Comparison of ENCODE assay signal across 15 cellular contexts in genomic region chr13:110628952-110629701, GRCh38. TPM values are rescaled to one million over a fixed set of nuclear protein-coding genes. Genes with fewer than 3 reads are reported as not detected.
A peak's percentile ranks its signal among the peaks of the same experiment; 100 is the strongest.
DNase-seq lines count a peak whose midpoint lies in the region; ATAC-seq and TF ChIP-seq lines count a peak whose summit lies in the region.
"Had no signal": no experiment of that assay in that cellular context is flagged by ENCODE, and none has a peak within 500 bp of the region (broad histone marks: within the 10 kb centered on the region; RNA-seq: fewer than 3 reads in every experiment).

No MANE protein-coding gene starts in this region.

- no peak overlapping the region for H3K4me3 ChIP-seq in smooth muscle cell
- H3K4me3 ChIP-seq: GM23248, heart left ventricle had no signal

- H3K4me2 ChIP-seq in smooth muscle cell: peak overlapping the region; percentile 78

- H4K20me1 ChIP-seq in smooth muscle cell (ENCODE audit: low read depth): peaks cover 97% of the 10 kb centered on the region

- no peaks in the 10 kb centered on the region for H3K27me3 ChIP-seq in smooth muscle cell (ENCODE audit: low read depth)
- H3K27me3 ChIP-seq: heart left ventricle, neutrophil had no signal

- peak overlapping the region; percentile 6 for H3K27ac Mint-ChIP-seq in activated CD8-positive, alpha-beta T cell treated with anti-CD3 and anti-CD28 coated beads, Interleukin-2, amount 10 ng/mL, durations not matched to agents 7 days and 5 days
- H3K27ac Mint-ChIP-seq in activated CD8-positive, alpha-beta T cell treated with anti-CD3 and anti-CD28 coated beads for 36 hours: no peak overlapping the region
- peak overlapping the region in 4 of 6 donors; percentile 25 to 80 (median 70) for H3K27ac Mint-ChIP-seq in immature natural killer cell

- H3K4me1 ChIP-seq in smooth muscle cell (ENCODE audit: low read depth): no peaks in the 10 kb centered on the region

- intact Hi-C loops in activated CD8-positive, alpha-beta T cell treated with anti-CD3 and anti-CD28 coated beads for 36 hours (cut with micrococcal nuclease): no loop called here

- no peak for ATAC-seq in activated CD8-positive, alpha-beta T cell treated with anti-CD3 and anti-CD28 coated beads, Interleukin-2, amount 10 ng/mL, durations not matched to agents 7 days and 5 days
- ATAC-seq in activated CD8-positive, alpha-beta T cell treated with anti-CD3 and anti-CD28 coated beads for 36 hours: no peak
- ATAC-seq in GM18873 (IDR thresholded peaks at IDR 0.05; ENCODE audit: low FRiP score, unreplicated experiment): no peak

- H3K27ac ChIP-seq in smooth muscle cell (ENCODE audit: low read depth): peak overlapping the region; percentile 94
- H3K27ac ChIP-seq: GM23248, neutrophil had no signal

- H3K36me3 Mint-ChIP-seq in activated CD8-positive, alpha-beta T cell treated with anti-CD3 and anti-CD28 coated beads, Interleukin-2, amount 10 ng/mL, durations not matched to agents 7 days and 5 days (ENCODE audit: low read depth): peaks cover 29% of the 10 kb centered on the region
- H3K36me3 Mint-ChIP-seq in activated CD8-positive, alpha-beta T cell treated with anti-CD3 and anti-CD28 coated beads for 36 hours (ENCODE audit: low read depth): peaks cover 26% of the 10 kb centered on the region
- peaks cover 0 to 7% (median 5%) of the 10 kb centered on the region in 3 donors for H3K36me3 Mint-ChIP-seq in immature natural killer cell

- 48% methylated on average over 19 of the region's 19 CpGs for WGBS in smooth muscle cell (ENCODE audit: low lambda C conversion rate)

- H3K27me3 Mint-ChIP-seq in activated CD8-positive, alpha-beta T cell treated with anti-CD3 and anti-CD28 coated beads, Interleukin-2, amount 10 ng/mL, durations not matched to agents 7 days and 5 days (ENCODE audit: low read depth): no peaks in the 10 kb centered on the region
- no peaks in the 10 kb centered on the region for H3K27me3 Mint-ChIP-seq in activated CD8-positive, alpha-beta T cell treated with anti-CD3 and anti-CD28 coated beads for 36 hours
- H3K27me3 Mint-ChIP-seq in immature natural killer cell (ENCODE audit: low read depth in 3 of 3): peaks cover 0 to 4% (median 3%) of the 10 kb centered on the region in 3 donors

- H3F3A ChIP-seq in smooth muscle cell (ENCODE audit: low read depth): peaks cover 20% of the 10 kb centered on the region

- POLR2A ChIA-PET in activated CD8-positive, alpha-beta T cell treated with anti-CD3 and anti-CD28 coated beads, Interleukin-2, amount 10 ng/mL, durations not matched to agents 7 days and 5 days (lab: Charles Lee): interaction anchor here (1.1 kb wide), 1 partner anchor 13 kb away, joined by 3 read pairs; no protein-coding TSS in a partner anchor
- POLR2A ChIA-PET in activated CD8-positive, alpha-beta T cell treated with anti-CD3 and anti-CD28 coated beads for 36 hours (lab: Charles Lee): no interaction called here

- CTCF ChIA-PET in activated CD8-positive, alpha-beta T cell treated with anti-CD3 and anti-CD28 coated beads, Interleukin-2, amount 10 ng/mL, durations not matched to agents 7 days and 5 days (lab: Charles Lee): no interaction called here
- CTCF ChIA-PET in activated CD8-positive, alpha-beta T cell treated with anti-CD3 and anti-CD28 coated beads for 36 hours (lab: Charles Lee): no interaction called here

- H3K9me3 ChIP-seq in smooth muscle cell (replicated peaks; ENCODE audit: low read depth): no peaks in the 10 kb centered on the region
- H3K9me3 ChIP-seq: heart left ventricle, neutrophil had no signal

- no peak overlapping the region for H3K4me3 Mint-ChIP-seq in activated CD8-positive, alpha-beta T cell treated with anti-CD3 and anti-CD28 coated beads, Interleukin-2, amount 10 ng/mL, durations not matched to agents 7 days and 5 days
- no peak overlapping the region for H3K4me3 Mint-ChIP-seq in activated CD8-positive, alpha-beta T cell treated with anti-CD3 and anti-CD28 coated beads for 36 hours
- H3K4me3 Mint-ChIP-seq in immature natural killer cell: no peak overlapping the region

- TF ChIP-seq CTCF in activated CD8-positive, alpha-beta T cell treated with anti-CD3 and anti-CD28 coated beads for 36 hours (IDR thresholded peaks at IDR 0.05): no peak
- no peak for TF ChIP-seq CTCF in smooth muscle cell (IDR thresholded peaks at IDR 0.05; ENCODE audit: borderline replicate concordance, insufficient read depth, poor library complexity, severe bottlenecking)

- no peak for DNase-seq in activated CD8-positive, alpha-beta T cell treated with anti-CD3 and anti-CD28 coated beads, Interleukin-2, amount 10 ng/mL, durations not matched to agents 7 days and 5 days
- no peak for DNase-seq in activated CD8-positive, alpha-beta T cell treated with anti-CD3 and anti-CD28 coated beads for 36 hours
- DNase-seq in amniotic epithelial cell (ENCODE audit: low read depth) (peak; percentile 94), immature natural killer cell (no peak), smooth muscle cell (lab: John Stamatoyannopoulos, UW; ENCODE audit: unreplicated experiment) (no peak), ureter (ENCODE audit: low spot score) (no peak), inferior parietal cortex (ENCODE audit: extremely low spot score) (no peak)
- DNase-seq: activated naive CD4-positive, alpha-beta T cell; Calu3; GM23248; NCI-H2081; stimulated activated CD4-positive, alpha-beta T cell treated with anti-CD3 and anti-CD28 coated beads, Interleukin-4, amount 100 ng/mL, for 4 hours had no signal

- H2AFZ ChIP-seq in smooth muscle cell (ENCODE audit: low read depth): no peak overlapping the region
- H2AFZ ChIP-seq: GM23248 had no signal

- H3K79me2 ChIP-seq in smooth muscle cell (ENCODE audit: low read depth): peaks cover 62% of the 10 kb centered on the region

- no peaks in the 10 kb centered on the region for H3K9me3 Mint-ChIP-seq in activated CD8-positive, alpha-beta T cell treated with anti-CD3 and anti-CD28 coated beads, Interleukin-2, amount 10 ng/mL, durations not matched to agents 7 days and 5 days (ENCODE audit: insufficient read depth)
- H3K9me3 Mint-ChIP-seq in activated CD8-positive, alpha-beta T cell treated with anti-CD3 and anti-CD28 coated beads for 36 hours: no peaks in the 10 kb centered on the region
- no peaks in the 10 kb centered on the region for H3K9me3 Mint-ChIP-seq in immature natural killer cell

- H3K36me3 ChIP-seq in smooth muscle cell (ENCODE audit: low read depth): no peaks in the 10 kb centered on the region
- H3K36me3 ChIP-seq: neutrophil had no signal

- peak overlapping the region; percentile 74 for H3K9ac ChIP-seq in smooth muscle cell (ENCODE audit: low read depth)
- H3K9ac ChIP-seq: GM23248 had no signal

- peaks cover 28% of the 10 kb centered on the region for H3K4me1 Mint-ChIP-seq in activated CD8-positive, alpha-beta T cell treated with anti-CD3 and anti-CD28 coated beads, Interleukin-2, amount 10 ng/mL, durations not matched to agents 7 days and 5 days (ENCODE audit: low read depth)
- H3K4me1 Mint-ChIP-seq in activated CD8-positive, alpha-beta T cell treated with anti-CD3 and anti-CD28 coated beads for 36 hours (ENCODE audit: low read depth): peaks cover 47% of the 10 kb centered on the region
- peaks cover 34 to 59% of the 10 kb centered on the region in 2 donors for H3K4me1 Mint-ChIP-seq in immature natural killer cell

RNA-seq across cellular contexts. Expression of gene NAXD, which starts 13.8 kb away (rescaled TPM):
- total RNA-seq in activated CD8-positive, alpha-beta T cell treated with anti-CD3 and anti-CD28 coated beads, Interleukin-2, amount 10 ng/mL, durations not matched to agents 7 days and 5 days: 10 to 100 TPM; 23.7 to 24.3 TPM
- 10 to 100 TPM; 22.7 to 24.8 TPM for total RNA-seq in activated CD8-positive, alpha-beta T cell treated with anti-CD3 and anti-CD28 coated beads for 36 hours
- polyA plus RNA-seq in immature natural killer cell (10 to 100 TPM in 1 of 3 donors, 1 to 10 TPM in 2; 4.4 to 13.4 (median 7.7) TPM), smooth muscle cell (28.8 and 30.9 TPM in 2 replicates)
- total RNA-seq in smooth muscle cell (16.9 and 22.3 TPM in 2 replicates), ureter (37.8 TPM)
